In the genomic region with DNA sequence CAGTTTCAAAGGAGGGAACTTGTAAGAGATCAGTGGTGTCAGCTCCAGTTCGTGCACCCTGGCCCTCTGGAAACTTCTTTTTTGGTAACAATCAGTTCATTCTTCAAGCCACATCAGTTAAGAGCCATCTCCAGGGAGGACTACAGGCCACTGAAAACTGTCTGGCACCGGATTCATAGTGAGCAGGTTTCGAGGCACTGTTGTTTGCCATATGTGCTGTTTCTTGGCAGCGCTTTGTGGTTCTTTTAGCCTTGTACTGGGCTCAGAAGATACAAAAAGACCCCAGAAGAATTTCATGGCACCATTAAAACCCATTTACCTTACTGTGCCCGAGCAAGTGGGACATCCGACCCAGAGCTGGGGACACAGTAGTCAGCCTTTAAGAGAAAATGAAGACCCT, we compare ENCODE assay signal across 1 cellular context.
TF ChIP-seq lines count a peak whose summit lies in the region.

No MANE protein-coding gene starts in this region.

TF ChIP-seq in IMR-90, 13 proteins besides CTCF, POLR2A, EP300 and RAD21:
- no peak for TF ChIP-seq CHD1 (IDR thresholded peaks at IDR 0.05; ENCODE audit: low read depth, low read length)
- TF ChIP-seq, protein P1, sequence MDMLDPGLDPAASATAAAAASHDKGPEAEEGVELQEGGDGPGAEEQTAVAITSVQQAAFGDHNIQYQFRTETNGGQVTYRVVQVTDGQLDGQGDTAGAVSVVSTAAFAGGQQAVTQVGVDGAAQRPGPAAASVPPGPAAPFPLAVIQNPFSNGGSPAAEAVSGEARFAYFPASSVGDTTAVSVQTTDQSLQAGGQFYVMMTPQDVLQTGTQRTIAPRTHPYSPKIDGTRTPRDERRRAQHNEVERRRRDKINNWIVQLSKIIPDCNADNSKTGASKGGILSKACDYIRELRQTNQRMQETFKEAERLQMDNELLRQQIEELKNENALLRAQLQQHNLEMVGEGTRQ (IDR thresholded peaks at IDR 0.05; ENCODE audit: low read depth, low read length), result no peak
- no peak for TF ChIP-seq CEBPB (IDR thresholded peaks at IDR 0.05; ENCODE audit: low read depth, low read length)
- TF ChIP-seq BHLHE40 (IDR thresholded peaks at IDR 0.05; ENCODE audit: low read depth, low read length), result no peak
- TF ChIP-seq SMC3 (IDR thresholded peaks at IDR 0.05; ENCODE audit: low read depth, low read length), result no peak
